Comparison of ENCODE assay signal across 10 cellular contexts in genomic region chr13:49620170-49620621, GRCh38. TPM values are rescaled to one million over a fixed set of nuclear protein-coding genes. Genes with fewer than 3 reads are reported as not detected.
DNase-seq lines count a peak whose midpoint lies in the region; ATAC-seq and TF ChIP-seq lines count a peak whose summit lies in the region.
"Had no signal": no experiment of that assay in that cellular context is flagged by ENCODE, and none has a peak within 500 bp of the region (broad histone marks: within the 10 kb centered on the region; RNA-seq: fewer than 3 reads in every experiment).

No MANE protein-coding gene starts in this region.

- TF ChIP-seq POLR2A in breast epithelium (IDR thresholded peaks at IDR 0.05) (no peak), adrenal gland (IDR thresholded peaks at IDR 0.05) (no peak)

- peaks cover 3% of the 10 kb centered on the region; the same call in 1 of the 2 replicates for H3K79me2 ChIP-seq in DOHH2 (ENCODE audit: control insufficient read depth, low read length)

- H3K4me3 Mint-ChIP-seq in type B pancreatic cell, result no peak overlapping the region
- H3K4me3 Mint-ChIP-seq: brain had no signal

- H3K9me3 ChIP-seq in DOHH2 (ENCODE audit: control insufficient read depth, insufficient read depth, low read length) (no peaks in the 10 kb centered on the region), breast epithelium (no peaks in the 10 kb centered on the region), adrenal gland (replicated peaks in 1 of 3) (no peaks in the 10 kb centered on the region)
- H3K9me3 ChIP-seq: left lung had no signal

- H3K27ac ChIP-seq in DOHH2 (ENCODE audit: low read depth, low read length) (peak overlapping the region; percentile 92), breast epithelium (no peak overlapping the region), adrenal gland (no peak overlapping the region)
- H3K27ac ChIP-seq: left lung had no signal

- peaks cover 22% of the 10 kb centered on the region for H3F3A ChIP-seq in DOHH2 (ENCODE audit: control insufficient read depth, insufficient read depth)

- DNase-seq in breast epithelium (ENCODE audit: low spot score in 2 of 2) (no peak), type B pancreatic cell (ENCODE audit: extremely low spot score, unreplicated experiment) (no peak), adrenal gland (no peak), putamen (ENCODE audit: low spot score) (no peak), NCI-H2029 (lab: John Stamatoyannopoulos, UW) (no peak)

- no peaks in the 10 kb centered on the region for H3K9me2 ChIP-seq in DOHH2 (replicated peaks; ENCODE audit: control insufficient read depth, low read length)

- H3K36me3 Mint-ChIP-seq in type B pancreatic cell, result no peaks in the 10 kb centered on the region
- H3K36me3 Mint-ChIP-seq: brain had no signal

- no peaks in the 10 kb centered on the region; the same call in 1 of the 2 replicates for H3K36me3 ChIP-seq in DOHH2 (ENCODE audit: control insufficient read depth, low read length)
- H3K36me3 ChIP-seq in breast epithelium, result no peaks in the 10 kb centered on the region
- H3K36me3 ChIP-seq in adrenal gland (replicated peaks in 1 of 2), result no peaks in the 10 kb centered on the region
- H3K36me3 ChIP-seq: left lung had no signal

- no peaks in the 10 kb centered on the region for H3K9me3 Mint-ChIP-seq in type B pancreatic cell
- H3K9me3 Mint-ChIP-seq: brain had no signal

- intact Hi-C loops in breast epithelium (cut with DNase I; ENCODE audit: low total_unique reads) (no loop called here), adrenal gland (cut with DNase I) (no loop called here)

- H3K4me3 ChIP-seq in DOHH2 (ENCODE audit: low read length) (peak overlapping the region; percentile 68), breast epithelium (peak overlapping the region in 2 of 3 donors; percentile 35 to 51), adrenal gland (no peak overlapping the region)
- H3K4me3 ChIP-seq: left lung had no signal

- TF ChIP-seq CTCF in DOHH2 (IDR thresholded peaks at IDR 0.05; ENCODE audit: low read depth, low read length, poor library complexity, severe bottlenecking) (no peak), breast epithelium (IDR thresholded peaks at IDR 0.05) (no peak), type B pancreatic cell (conservative IDR thresholded peaks at IDR 0.05) (no peak), adrenal gland (IDR thresholded peaks at IDR 0.05) (no peak)

- no peaks in the 10 kb centered on the region for H3K27me3 ChIP-seq in DOHH2 (ENCODE audit: control insufficient read depth, low read length)
- H3K27me3 ChIP-seq in breast epithelium, result no peaks in the 10 kb centered on the region
- H3K27me3 ChIP-seq in adrenal gland, result no peaks in the 10 kb centered on the region
- H3K27me3 ChIP-seq: left lung had no signal

- H3K4me1 ChIP-seq in DOHH2 (ENCODE audit: control insufficient read depth, low read length), result peaks cover 95% of the 10 kb centered on the region
- no peaks in the 10 kb centered on the region for H3K4me1 ChIP-seq in breast epithelium
- H3K4me1 ChIP-seq in adrenal gland (replicated peaks in 1 of 2), result peaks cover 12 to 23% of the 10 kb centered on the region in 2 donors

- peak overlapping the region; percentile 74 for H3K4me2 ChIP-seq in DOHH2 (ENCODE audit: low read length)

- peaks cover 10% of the 10 kb centered on the region for H3K4me1 Mint-ChIP-seq in type B pancreatic cell (ENCODE audit: unreplicated experiment)

- H4K20me1 ChIP-seq in DOHH2 (ENCODE audit: control insufficient read depth, insufficient read depth, low read depth, low read length), result no peaks in the 10 kb centered on the region

- H3K27me3 Mint-ChIP-seq in type B pancreatic cell, result no peaks in the 10 kb centered on the region
- H3K27me3 Mint-ChIP-seq: brain had no signal

- ATAC-seq in GM19351 (IDR thresholded peaks at IDR 0.05; ENCODE audit: unreplicated experiment) (peak; percentile 87), HG03521 (IDR thresholded peaks at IDR 0.05; ENCODE audit: unreplicated experiment) (peak; percentile 81)
- ATAC-seq: left lung had no signal

- WGBS in adrenal gland, 4 donors, result 65 to 85% (median 76%) methylated on average over 22 of the region's 22 CpGs

- no peak overlapping the region for H3K27ac Mint-ChIP-seq in type B pancreatic cell
- H3K27ac Mint-ChIP-seq: brain had no signal

RNA-seq across cellular contexts. Expression of gene ARL11, which starts 8.1 kb away (rescaled TPM):
- total RNA-seq in breast epithelium (1 to 10 TPM in 2 of 3 donors, under 1 TPM in 1; 0.98 to 1.4 (median 1.3) TPM), type B pancreatic cell (ENCODE audit: low replicate concordance) (0.83 TPM in 1 of 2 replicates, not detected in the other), adrenal gland (1 to 10 TPM in 6 of 8 donors, under 1 TPM in 2; 0.18 to 2.9 (median 1.6) TPM)
- 1 to 10 TPM in 2 of 3 donors, under 1 TPM in 1; 0.62 to 2.3 (median 1.1) TPM for polyA plus RNA-seq in adrenal gland

RNA-seq across cellular contexts. Expression of gene RCBTB1, which starts 34.8 kb away (rescaled TPM):
- total RNA-seq in breast epithelium (10 to 100 TPM; 13.8 to 18.4 (median 17.9) TPM), type B pancreatic cell (ENCODE audit: low replicate concordance) (11.3 and 30.7 TPM in 2 replicates), adrenal gland (10 to 100 TPM; 19.3 to 87.5 (median 45.5) TPM)
- polyA plus RNA-seq in adrenal gland, result 10 to 100 TPM; 11.7 to 25.6 (median 19.6) TPM

Comparison
In these comparisons a context has a peak if more than half of its experiments do, and no peak if none do; other contexts are left out.
1. H3K4me3 ChIP-seq: peak in DOHH2 (single experiment) and breast epithelium (2 of 3); none in adrenal gland (0 of 4).